Comparison of ENCODE assay signal across 8 cellular contexts in the genomic region with DNA sequence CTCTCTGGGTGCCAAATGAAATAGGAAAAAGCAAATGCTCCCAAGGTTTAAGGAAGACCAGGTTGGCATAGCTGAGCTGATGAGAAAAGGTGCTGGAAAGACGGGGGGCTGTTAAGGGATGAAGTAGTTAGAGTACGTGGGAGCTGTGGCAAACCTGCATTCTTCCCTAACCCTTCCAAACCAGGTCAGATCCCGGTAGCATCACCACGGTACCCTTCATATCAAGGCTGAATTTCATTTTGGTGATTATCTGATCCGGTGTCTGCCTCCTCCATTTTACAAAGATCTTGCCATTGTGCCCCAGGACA.
DNase-seq lines count a peak whose midpoint lies in the region; ATAC-seq and TF ChIP-seq lines count a peak whose summit lies in the region.

No MANE protein-coding gene starts in this region.

- intact Hi-C loops in Panc1 (cut with micrococcal nuclease; ENCODE audit: unreplicated experiment) = no loop called here
- intact Hi-C loops in esophagus muscularis mucosa (cut with DNase I) = loop anchor here (2.0 kb wide), 1 partner anchor 67 kb away; no protein-coding TSS in a partner anchor

- ATAC-seq in CD4-positive, CD25-positive, alpha-beta regulatory T cell (ENCODE audit: low read depth in 2 of 2) = no peak
- ATAC-seq in Panc1 (peak; percentile 1; the same call in 1 of the 2 replicates), GM18868 (IDR thresholded peaks at IDR 0.05; ENCODE audit: unreplicated experiment) (no peak), GM21723 (IDR thresholded peaks at IDR 0.05; ENCODE audit: unreplicated experiment) (no peak)

- no peaks in the 10 kb centered on the region for H3K27me3 ChIP-seq in CD4-positive, CD25-positive, alpha-beta regulatory T cell (ENCODE audit: control insufficient read depth, insufficient read depth, low read length)
- no peaks in the 10 kb centered on the region for H3K27me3 ChIP-seq in Panc1 (ENCODE audit: control insufficient read depth, insufficient read depth, low read length)
- no peaks in the 10 kb centered on the region for H3K27me3 ChIP-seq in esophagus muscularis mucosa
- H3K27me3 ChIP-seq in parathyroid adenoma (ENCODE audit: control insufficient read depth, insufficient read depth, low read length) = no peaks in the 10 kb centered on the region

- TF ChIP-seq CTCF in Panc1 (IDR thresholded peaks at IDR 0.05) (no peak), esophagus muscularis mucosa (IDR thresholded peaks at IDR 0.05) (no peak), parathyroid adenoma (IDR thresholded peaks at IDR 0.05) (no peak)

- no peaks in the 10 kb centered on the region for H3K9me3 Mint-ChIP-seq in CD4-positive, CD25-positive, alpha-beta regulatory T cell

- H3K27ac Mint-ChIP-seq in CD4-positive, CD25-positive, alpha-beta regulatory T cell = peak overlapping the region in 2 of 3 donors; percentile 75 to 88

- H3K4me3 Mint-ChIP-seq in CD4-positive, CD25-positive, alpha-beta regulatory T cell = peak overlapping the region in 3 of 4 donors; percentile 45 to 67 (median 60)

- 47% methylated on average over 5 of the region's 5 CpGs for WGBS in esophagus muscularis mucosa

- BruUV-seq in Panc1 (replicated peaks; lab: Mats Ljungman, UMichigan) = no TSS peak

- POLR2A ChIA-PET in Panc1 (lab: Charles Lee) = interaction anchor here (0.7 to 1.2 kb wide), 4 partner anchors 26 to 141 kb away, joined by 3 to 4 read pairs (median 4); no protein-coding TSS in a partner anchor

- H3K79me2 ChIP-seq in parathyroid adenoma = no peaks in the 10 kb centered on the region

- H3K4me2 ChIP-seq in parathyroid adenoma (ENCODE audit: low read length) = peak overlapping the region; percentile 69

- peaks cover 4% of the 10 kb centered on the region for H3K27me3 Mint-ChIP-seq in CD4-positive, CD25-positive, alpha-beta regulatory T cell

- CTCF ChIA-PET in Panc1 (lab: Charles Lee) = no interaction called here

- H3K4me3 ChIP-seq in CD4-positive, CD25-positive, alpha-beta regulatory T cell (ENCODE audit: low read depth, low read length) = no peak overlapping the region
- H3K4me3 ChIP-seq in Panc1 (ENCODE audit: low read depth in 2 of 2, low read length in 2 of 2) = peak overlapping the region; percentile 41 to 51
- H3K4me3 ChIP-seq in esophagus muscularis mucosa = peak overlapping the region; percentile 50 to 63 (median 56)
- H3K4me3 ChIP-seq in parathyroid adenoma (ENCODE audit: low read depth, low read length) = peak overlapping the region; percentile 60

- no peak for TF ChIP-seq EP300 in esophagus muscularis mucosa (IDR thresholded peaks at IDR 0.05)

- H2AFZ ChIP-seq in parathyroid adenoma = peak overlapping the region; percentile 77

- peaks cover 0 to 26% (median 16%) of the 10 kb centered on the region in 4 donors for H3K4me1 Mint-ChIP-seq in CD4-positive, CD25-positive, alpha-beta regulatory T cell

- H3K27ac ChIP-seq in CD4-positive, CD25-positive, alpha-beta regulatory T cell (ENCODE audit: insufficient read depth, low read length, poor library complexity, severe bottlenecking) = peak overlapping the region; percentile 24
- peak overlapping the region; percentile 92 for H3K27ac ChIP-seq in Panc1 (ENCODE audit: low read length)
- peak overlapping the region; percentile 82 to 89 (median 84) for H3K27ac ChIP-seq in esophagus muscularis mucosa (replicated peaks in 1 of 4)
- peak overlapping the region; percentile 88 for H3K27ac ChIP-seq in parathyroid adenoma

- H3K4me1 ChIP-seq in CD4-positive, CD25-positive, alpha-beta regulatory T cell (ENCODE audit: control insufficient read depth, insufficient read depth, low read length, poor library complexity, severe bottlenecking) = peaks cover 17% of the 10 kb centered on the region
- peaks cover 36% of the 10 kb centered on the region for H3K4me1 ChIP-seq in Panc1 (ENCODE audit: control insufficient read depth, insufficient read depth, low read length)
- peaks cover 26 to 32% (median 30%) of the 10 kb centered on the region in 4 donors for H3K4me1 ChIP-seq in esophagus muscularis mucosa
- peaks cover 17% of the 10 kb centered on the region for H3K4me1 ChIP-seq in parathyroid adenoma

- TF ChIP-seq POLR2A in esophagus muscularis mucosa (IDR thresholded peaks at IDR 0.05; ENCODE audit: low read depth) = no peak

- DNase-seq in CD4-positive, CD25-positive, alpha-beta regulatory T cell = no peak
- DNase-seq in Panc1 (ENCODE audit: low read depth, low spot score) = no peak
- DNase-seq in esophagus muscularis mucosa (ENCODE audit: extremely low spot score) = no peak
- DNase-seq in NCI-H1694 treated with DMSO at 0.1 percent for 48 hours (lab: John Stamatoyannopoulos, UW) = no peak
- DNase-seq in NCI-H1417 (lab: John Stamatoyannopoulos, UW) = no peak

- H3K9ac ChIP-seq in parathyroid adenoma = no peak overlapping the region

- in situ Hi-C loops in Panc1 (cut with HindIII; ENCODE audit: low pct_unique_long_range_greater_than_20kb, low sequenced_read_pairs) = no loop called here

- H3K36me3 ChIP-seq in CD4-positive, CD25-positive, alpha-beta regulatory T cell (ENCODE audit: control insufficient read depth, insufficient read depth, low read length) = no peaks in the 10 kb centered on the region
- H3K36me3 ChIP-seq in Panc1 (ENCODE audit: control insufficient read depth, insufficient read depth, low read length) (no peaks in the 10 kb centered on the region), esophagus muscularis mucosa (no peaks in the 10 kb centered on the region), parathyroid adenoma (ENCODE audit: control insufficient read depth, insufficient read depth, low read length) (no peaks in the 10 kb centered on the region)

- H3K9me3 ChIP-seq in CD4-positive, CD25-positive, alpha-beta regulatory T cell (ENCODE audit: control insufficient read depth in 2 of 2, low read length in 2 of 2) = no peaks in the 10 kb centered on the region
- H3K9me3 ChIP-seq in Panc1 (ENCODE audit: control insufficient read depth, insufficient read depth, low read depth, low read length) (no peaks in the 10 kb centered on the region), esophagus muscularis mucosa (no peaks in the 10 kb centered on the region), parathyroid adenoma (ENCODE audit: control insufficient read depth, low read length) (no peaks in the 10 kb centered on the region)

- H3K36me3 Mint-ChIP-seq in CD4-positive, CD25-positive, alpha-beta regulatory T cell = no peaks in the 10 kb centered on the region

Comparison
In these comparisons a context has a peak if more than half of its experiments do, and no peak if none do; other contexts are left out.
1. H3K27ac ChIP-seq: peak in every context shown above with its lines; median percentile 92 in Panc1; 88 in parathyroid adenoma; 84 in esophagus muscularis mucosa; 24 in CD4-positive, CD25-positive, alpha-beta regulatory T cell.